22 cellular contexts compared by ENCODE assay signal in the genomic region with DNA sequence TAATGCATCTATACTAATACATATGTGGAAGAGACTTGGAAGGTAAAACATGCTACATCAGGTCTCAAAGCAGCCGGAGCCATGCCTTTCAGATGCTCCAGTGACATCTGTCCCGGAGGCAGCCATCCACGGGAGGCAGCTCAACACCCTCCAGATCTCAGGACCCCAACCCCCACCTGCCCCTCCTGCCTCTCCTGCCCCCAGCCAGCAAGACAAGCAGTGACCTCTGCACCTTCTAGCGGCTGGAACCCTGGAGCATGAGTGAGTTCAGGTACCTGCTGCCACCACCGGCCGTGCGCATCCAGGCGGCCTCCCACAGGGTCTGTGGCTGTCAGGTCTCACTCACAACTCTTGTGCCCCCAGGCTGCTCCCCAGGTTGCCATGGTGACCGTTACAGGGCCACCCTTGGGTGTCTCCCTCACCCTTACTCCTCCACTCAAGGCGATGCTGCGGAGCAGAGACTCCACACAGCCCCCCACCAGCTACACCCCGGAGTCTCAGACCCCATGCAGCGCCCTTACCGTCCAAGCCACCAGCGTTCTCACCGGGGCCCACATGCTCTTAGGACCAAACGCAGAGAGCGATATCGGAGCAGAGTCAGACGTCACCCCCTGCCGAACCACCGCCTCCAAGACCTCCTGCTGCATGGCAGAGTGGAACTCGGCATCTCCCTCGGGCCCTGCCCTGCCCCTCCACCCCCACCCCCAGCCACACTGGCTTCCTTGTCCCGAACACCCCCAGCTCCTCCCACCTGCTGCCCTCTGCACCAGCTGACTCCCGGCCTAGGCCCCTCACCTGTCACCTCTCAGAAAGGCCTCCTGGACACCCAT. TPM values are rescaled to one million over a fixed set of nuclear protein-coding genes. Genes with fewer than 3 reads are reported as not detected.
A peak's percentile ranks its signal among the peaks of the same experiment; 100 is the strongest.
DNase-seq lines count a peak whose midpoint lies in the region; ATAC-seq and TF ChIP-seq lines count a peak whose summit lies in the region.
"Had no signal": no experiment of that assay in that cellular context is flagged by ENCODE, and none has a peak within 500 bp of the region (broad histone marks: within the 10 kb centered on the region; RNA-seq: fewer than 3 reads in every experiment).

No MANE protein-coding gene starts in this region.

- H3K9me2 ChIP-seq in hepatocyte (replicated peaks; ENCODE audit: insufficient read depth): no peaks in the 10 kb centered on the region

- H3K27ac ChIP-seq in HEK293 (ENCODE audit: extremely low read depth, low read depth, low read length): no peak overlapping the region
- no peak overlapping the region for H3K27ac ChIP-seq in hepatocyte
- H3K27ac ChIP-seq: Peyer's patch, SJCRH30 had no signal

- CTCF ChIA-PET in HEK293 (lab: Yijun Ruan, JAX): no interaction called here

- no peak for DNase-seq in activated T-cell treated with anti-CD3 and anti-CD28 coated beads, Interleukin-2, amount 50 U/mL, for 24 hours
- DNase-seq in activated T-cell treated with anti-CD3 and anti-CD28 coated beads, Interleukin-2, amount 50 U/mL, for 1 hour: no peak
- DNase-seq in hepatocyte (ENCODE audit: low spot score): peak; percentile 7
- DNase-seq in stimulated activated naive B cell treated with anti-CD40 and anti-IgM and Interleukin-4, amounts not matched to agents 10 μg/mL and 1 μg/mL and 100 μg/mL, for 72 hours: no peak
- DNase-seq: COR-L47; DMS 273 treated with DMSO at 0.1 percent for 48 hours; DND-41; IMR-90; NCI-H1105 treated with DMSO at 0.1 percent for 48 hours; NCI-H2029 treated with DMSO at 0.1 percent for 48 hours; NCI-H2171; NCI-H345; NCI-H524; NCI-H774; NK-92 treated with Interleukin-12 subunit alpha and Interleukin-12 subunit beta, amount 100 ng/mL, for 24 hours; Peyer's patch had no signal

- no peaks in the 10 kb centered on the region for H3K27me3 ChIP-seq in hepatocyte
- H3K27me3 ChIP-seq: Peyer's patch, SJCRH30 had no signal

- H3K4me1 Mint-ChIP-seq in activated T-cell treated with anti-CD3 and anti-CD28 coated beads, Interleukin-2, amount 50 U/mL, for 24 hours (ENCODE audit: low read depth): peaks cover 3% of the 10 kb centered on the region
- peaks cover 2 to 5% of the 10 kb centered on the region in 2 donors for H3K4me1 Mint-ChIP-seq in stimulated activated naive B cell treated with anti-CD40 and anti-IgM and Interleukin-4, amounts not matched to agents 10 μg/mL and 1 μg/mL and 100 μg/mL, for 72 hours

- H3K36me3 Mint-ChIP-seq in activated T-cell treated with anti-CD3 and anti-CD28 coated beads, Interleukin-2, amount 50 U/mL, for 24 hours (ENCODE audit: low read depth): peaks cover 92% of the 10 kb centered on the region
- peaks cover 57 to 73% of the 10 kb centered on the region in 2 donors for H3K36me3 Mint-ChIP-seq in stimulated activated naive B cell treated with anti-CD40 and anti-IgM and Interleukin-4, amounts not matched to agents 10 μg/mL and 1 μg/mL and 100 μg/mL, for 72 hours

- no peaks in the 10 kb centered on the region for H3K9me3 Mint-ChIP-seq in activated T-cell treated with anti-CD3 and anti-CD28 coated beads, Interleukin-2, amount 50 U/mL, for 24 hours
- no peaks in the 10 kb centered on the region for H3K9me3 Mint-ChIP-seq in stimulated activated naive B cell treated with anti-CD40 and anti-IgM and Interleukin-4, amounts not matched to agents 10 μg/mL and 1 μg/mL and 100 μg/mL, for 72 hours

- H2AFZ ChIP-seq in hepatocyte: no peak overlapping the region

- no peaks in the 10 kb centered on the region for H3K79me2 ChIP-seq in hepatocyte

- 94% methylated on average over 18 of the region's 26 CpGs for WGBS in hepatocyte (ENCODE audit: low lambda C conversion rate, missing lambda C conversion rate)

- H3K4me1 ChIP-seq in HEK293 (ENCODE audit: control insufficient read depth, insufficient read depth, low read length) (no peaks in the 10 kb centered on the region), hepatocyte (ENCODE audit: insufficient read depth) (no peaks in the 10 kb centered on the region)
- H3K4me1 ChIP-seq: HAP-1, Peyer's patch had no signal

- H3K4me3 ChIP-seq in HEK293 (ENCODE audit: low read depth, low read length) (no peak overlapping the region), hepatocyte (no peak overlapping the region)
- H3K4me3 ChIP-seq: GM12878, HAP-1, Peyer's patch, SJCRH30 had no signal

- no peaks in the 10 kb centered on the region for H3K27me3 Mint-ChIP-seq in activated T-cell treated with anti-CD3 and anti-CD28 coated beads, Interleukin-2, amount 50 U/mL, for 24 hours
- no peaks in the 10 kb centered on the region for H3K27me3 Mint-ChIP-seq in stimulated activated naive B cell treated with anti-CD40 and anti-IgM and Interleukin-4, amounts not matched to agents 10 μg/mL and 1 μg/mL and 100 μg/mL, for 72 hours

- no peaks in the 10 kb centered on the region; the same call in 1 of the 2 replicates for H3K9me3 ChIP-seq in HEK293 (ENCODE audit: control insufficient read depth, insufficient read depth, low read depth, low read length)
- no peaks in the 10 kb centered on the region for H3K9me3 ChIP-seq in hepatocyte (ENCODE audit: low read depth)
- H3K9me3 ChIP-seq: HAP-1, Peyer's patch, SJCRH30 had no signal

- TF ChIP-seq CTCF in HEK293 (tag by site-specific recombination; IDR thresholded peaks at IDR 0.05) (no peak), hepatocyte (IDR thresholded peaks at IDR 0.05; ENCODE audit: poor library complexity) (no peak)

- H3K4me3 Mint-ChIP-seq in activated T-cell treated with anti-CD3 and anti-CD28 coated beads, Interleukin-2, amount 50 U/mL, for 24 hours: no peak overlapping the region
- no peak overlapping the region for H3K4me3 Mint-ChIP-seq in stimulated activated naive B cell treated with anti-CD40 and anti-IgM and Interleukin-4, amounts not matched to agents 10 μg/mL and 1 μg/mL and 100 μg/mL, for 72 hours

- no peak for ATAC-seq in stimulated activated naive B cell treated with anti-CD40 and anti-IgM and Interleukin-4, amounts not matched to agents 10 μg/mL and 1 μg/mL and 100 μg/mL, for 72 hours (replicated peaks)
- no peak for ATAC-seq in HG03342 (IDR thresholded peaks at IDR 0.05; ENCODE audit: unreplicated experiment)
- no peak for ATAC-seq in GM21576 (IDR thresholded peaks at IDR 0.05; ENCODE audit: unreplicated experiment)
- ATAC-seq: GM12878 had no signal

- H3K36me3 ChIP-seq in HEK293 (ENCODE audit: control insufficient read depth in 2 of 2, insufficient read depth in 1 of 2, low read length in 2 of 2) (peaks cover 22 to 86% of the 10 kb centered on the region in 2 experiments), hepatocyte (replicated peaks; ENCODE audit: insufficient read depth, low read depth) (no peaks in the 10 kb centered on the region)

- POLR2A ChIA-PET in HEK293 (lab: Yijun Ruan, JAX): interaction anchor here (1.2 kb wide), 1 partner anchor 140 kb away, joined by 3 read pairs; no protein-coding TSS in a partner anchor

- no peaks in the 10 kb centered on the region for H4K20me1 ChIP-seq in hepatocyte (ENCODE audit: insufficient read depth, poor library complexity, severe bottlenecking)

- H3K4me2 ChIP-seq in hepatocyte: no peak overlapping the region

- peak overlapping the region; percentile 63 for H3K27ac Mint-ChIP-seq in activated T-cell treated with anti-CD3 and anti-CD28 coated beads, Interleukin-2, amount 50 U/mL, for 24 hours
- H3K27ac Mint-ChIP-seq in stimulated activated naive B cell treated with anti-CD40 and anti-IgM and Interleukin-4, amounts not matched to agents 10 μg/mL and 1 μg/mL and 100 μg/mL, for 72 hours: peak overlapping the region; percentile 51

TF ChIP-seq in HEK293, 187 proteins besides CTCF, POLR2A, EP300 and RAD21:
- TF ChIP-seq, protein P1, sequence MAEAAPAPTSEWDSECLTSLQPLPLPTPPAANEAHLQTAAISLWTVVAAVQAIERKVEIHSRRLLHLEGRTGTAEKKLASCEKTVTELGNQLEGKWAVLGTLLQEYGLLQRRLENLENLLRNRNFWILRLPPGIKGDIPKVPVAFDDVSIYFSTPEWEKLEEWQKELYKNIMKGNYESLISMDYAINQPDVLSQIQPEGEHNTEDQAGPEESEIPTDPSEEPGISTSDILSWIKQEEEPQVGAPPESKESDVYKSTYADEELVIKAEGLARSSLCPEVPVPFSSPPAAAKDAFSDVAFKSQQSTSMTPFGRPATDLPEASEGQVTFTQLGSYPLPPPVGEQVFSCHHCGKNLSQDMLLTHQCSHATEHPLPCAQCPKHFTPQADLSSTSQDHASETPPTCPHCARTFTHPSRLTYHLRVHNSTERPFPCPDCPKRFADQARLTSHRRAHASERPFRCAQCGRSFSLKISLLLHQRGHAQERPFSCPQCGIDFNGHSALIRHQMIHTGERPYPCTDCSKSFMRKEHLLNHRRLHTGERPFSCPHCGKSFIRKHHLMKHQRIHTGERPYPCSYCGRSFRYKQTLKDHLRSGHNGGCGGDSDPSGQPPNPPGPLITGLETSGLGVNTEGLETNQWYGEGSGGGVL (tag by site-specific recombination; IDR thresholded peaks at IDR 0.05): no peak
- 0 out of 2 replicates have a peak, but pooled peaks have one; percentile 24 for TF ChIP-seq EGR2 (tag by site-specific recombination; IDR thresholded peaks at IDR 0.05; ENCODE audit: low read depth)
- no peak for TF ChIP-seq ZBTB44 (tag by site-specific recombination; IDR thresholded peaks at IDR 0.05)
- no peak for TF ChIP-seq ZNF2 (tag by site-specific recombination; IDR thresholded peaks at IDR 0.05)
- no peak for TF ChIP-seq ZSCAN16 (tag by site-specific recombination; IDR thresholded peaks at IDR 0.05)
- peak; percentile 69 for TF ChIP-seq ZIC2 (tag by site-specific recombination; IDR thresholded peaks at IDR 0.05)

RNA-seq across cellular contexts. Expression of gene CERK, which starts 34.7 kb away (rescaled TPM):
- total RNA-seq in hepatocyte: 48.0 and 59.0 TPM in 2 replicates
- 33.1 and 38.6 TPM in 2 replicates for polyA plus RNA-seq in hepatocyte

RNA-seq across cellular contexts. Expression of gene TBC1D22A, which starts 59.1 kb away (rescaled TPM):
- total RNA-seq in hepatocyte: 10.3 and 15.3 TPM in 2 replicates
- polyA plus RNA-seq in hepatocyte: 19.8 and 21.7 TPM in 2 replicates
